In the genomic region with DNA sequence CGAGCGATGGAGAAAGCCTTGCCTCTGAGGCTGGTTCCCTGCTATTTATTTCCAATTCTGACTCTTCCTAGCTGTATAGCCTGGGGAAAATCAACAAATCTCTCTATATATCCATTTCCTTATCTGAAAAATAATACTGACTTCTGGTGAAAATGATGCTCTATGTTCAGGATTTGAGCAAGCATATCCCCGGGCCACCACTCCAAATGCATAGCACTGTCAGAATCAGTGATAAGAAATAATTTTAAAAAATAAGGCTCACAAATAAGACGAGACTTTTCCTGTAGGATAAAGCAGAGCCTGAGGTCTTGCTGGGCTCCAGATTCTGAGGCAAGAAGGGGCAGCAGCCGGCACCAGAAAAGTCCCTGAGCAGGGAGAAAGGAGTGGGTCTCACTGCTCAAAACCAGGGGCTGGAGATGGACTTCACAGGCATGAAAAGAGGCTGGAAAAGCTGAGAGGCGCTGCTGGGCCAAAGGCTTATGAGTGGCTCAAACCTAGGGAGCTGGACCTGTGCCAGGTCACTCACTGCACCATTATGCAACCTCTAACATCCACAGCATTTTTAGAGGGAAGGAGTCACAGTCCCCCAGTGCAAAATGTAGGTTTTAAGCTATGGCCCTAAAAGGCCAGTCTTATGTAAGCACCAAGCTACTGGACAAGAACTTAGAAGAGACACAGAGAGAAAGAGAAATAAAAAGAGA, we compare ENCODE assay signal across 14 cellular contexts. TPM values are rescaled to one million over a fixed set of nuclear protein-coding genes. Genes with fewer than 3 reads are reported as not detected.
A peak's percentile ranks its signal among the peaks of the same experiment; 100 is the strongest.
DNase-seq lines count a peak whose midpoint lies in the region; ATAC-seq, FAIRE-seq and TF ChIP-seq lines count a peak whose summit lies in the region.
"Had no signal": no experiment of that assay in that cellular context is flagged by ENCODE, and none has a peak within 500 bp of the region (broad histone marks: within the 10 kb centered on the region; RNA-seq: fewer than 3 reads in every experiment).

No MANE protein-coding gene starts in this region.

- no TSS peak for BruUV-seq in K562 (replicated peaks; lab: Mats Ljungman, UMichigan)

- no peak for TF ChIP-seq RAD21 in K562 (CRISPR knock-in tag; conservative IDR thresholded peaks at IDR 0.05 in 1 of 2, IDR thresholded peaks at IDR 0.05 in 1 of 2)

- intact Hi-C loops in K562 (cut with micrococcal nuclease) (no loop called here), lower lobe of right lung (cut with DNase I) (no loop called here), vagina (cut with DNase I) (no loop called here)

- no peaks in the 10 kb centered on the region for H3K9me3 ChIP-seq in MG63
- H3K9me3 ChIP-seq in K562 (replicated peaks; ENCODE audit: control insufficient read depth, insufficient read depth, low read depth, low read length) = no peaks in the 10 kb centered on the region
- H3K9me3 ChIP-seq in lower lobe of right lung = no peaks in the 10 kb centered on the region
- H3K9me3 ChIP-seq in vagina = no peaks in the 10 kb centered on the region
- H3K9me3 ChIP-seq: SJSA1, thoracic aorta had no signal

- POLR2A ChIA-PET in K562 (lab: Yijun Ruan, JAX) = interaction anchor here (0.7 to 1.4 kb wide), 3 partner anchors 10 to 320 kb away, joined by 3 to 4 read pairs (median 4); no protein-coding TSS in a partner anchor

- peak; percentile 35 for FAIRE-seq in K562 (lab: Jason Lieb, UNC)
- FAIRE-seq: astrocyte had no signal

- ATAC-seq in K562 (peak; percentile 55; the same call in 2 of the 3 replicates), lower lobe of right lung (peak in 1 of 2 donors; percentile 48), esophagus mucosa (no peak)
- ATAC-seq: activated T-cell treated with anti-CD3 and anti-CD28 coated beads, Interleukin-2, amount 50 U/mL, for 72 hours had no signal

- in situ Hi-C loops in K562 (cut with MboI) = no loop called here

- CTCF ChIA-PET in K562 (lab: Yijun Ruan, JAX; ENCODE audit: low intra/inter-chr PET ratio) = no interaction called here

- H3K4me2 ChIP-seq in K562 (ENCODE audit: insufficient read depth, low read length) = no peak overlapping the region

- no peaks in the 10 kb centered on the region for H3K36me3 ChIP-seq in MG63
- no peaks in the 10 kb centered on the region for H3K36me3 ChIP-seq in K562 (ENCODE audit: control insufficient read depth, insufficient read depth, low read length)
- no peaks in the 10 kb centered on the region for H3K36me3 ChIP-seq in lower lobe of right lung
- no peaks in the 10 kb centered on the region for H3K36me3 ChIP-seq in vagina
- H3K36me3 ChIP-seq: SJSA1, thoracic aorta had no signal

- TF ChIP-seq CTCF in K562 (IDR thresholded peaks at IDR 0.05 in 2 of 3, conservative IDR thresholded peaks at IDR 0.05 in 1 of 3; ENCODE audit: insufficient read depth in 2 of 3, low read depth in 1 of 3, low read length in 3 of 3) = no peak
- no peak for TF ChIP-seq CTCF in lower lobe of right lung (IDR thresholded peaks at IDR 0.05)
- no peak for TF ChIP-seq CTCF in vagina (IDR thresholded peaks at IDR 0.05)

- no peak overlapping the region for H3K4me3 ChIP-seq in MG63
- no peak overlapping the region for H3K4me3 ChIP-seq in K562
- no peak overlapping the region for H3K4me3 ChIP-seq in lower lobe of right lung
- no peak overlapping the region for H3K4me3 ChIP-seq in vagina
- H3K4me3 ChIP-seq: SJSA1, thoracic aorta had no signal

- TF ChIP-seq POLR2A in K562 (conservative IDR thresholded peaks at IDR 0.05) (no peak), vagina (IDR thresholded peaks at IDR 0.05) (no peak)

- no peaks in the 10 kb centered on the region for H3K9me1 ChIP-seq in K562 (ENCODE audit: control insufficient read depth, insufficient read depth, low read length)

- H3K27ac ChIP-seq in K562 (ENCODE audit: extremely low read depth, low read depth, low read length) = no peak overlapping the region
- H3K27ac ChIP-seq in lower lobe of right lung = no peak overlapping the region
- no peak overlapping the region for H3K27ac ChIP-seq in vagina
- H3K27ac ChIP-seq: SJSA1, thoracic aorta had no signal

- TF ChIP-seq EP300 in K562 (IDR thresholded peaks at IDR 0.05; ENCODE audit: low read length) = no peak

- no peaks in the 10 kb centered on the region for H3K27me3 ChIP-seq in MG63
- peaks cover 3 to 13% of the 10 kb centered on the region in 2 experiments for H3K27me3 ChIP-seq in K562 (ENCODE audit: control insufficient read depth in 2 of 2, insufficient read depth in 2 of 2, low read length in 2 of 2)
- no peaks in the 10 kb centered on the region for H3K27me3 ChIP-seq in lower lobe of right lung (ENCODE audit: low read depth)
- H3K27me3 ChIP-seq in vagina = no peaks in the 10 kb centered on the region
- H3K27me3 ChIP-seq: SJSA1 had no signal

- H3K9ac ChIP-seq in K562 (ENCODE audit: insufficient read depth in 1 of 2, low read depth in 2 of 2, low read length in 2 of 2) = no peak overlapping the region

- H2AFZ ChIP-seq in K562 (ENCODE audit: low read depth, low read length) = no peak overlapping the region

- 8% methylated on average over 6 of the region's 6 CpGs for WGBS in K562 (ENCODE audit: insufficient coverage, low coverage, missing lambda C conversion rate)

- H3K4me1 ChIP-seq in K562 (replicated peaks in 1 of 2; ENCODE audit: control insufficient read depth in 2 of 2, insufficient read depth in 2 of 2, low read length in 2 of 2) (no peaks in the 10 kb centered on the region; a peak in 1 of 5 replicates), lower lobe of right lung (no peaks in the 10 kb centered on the region), vagina (no peaks in the 10 kb centered on the region)
- H3K4me1 ChIP-seq: SJSA1 had no signal

- no peaks in the 10 kb centered on the region for H4K20me1 ChIP-seq in K562 (replicated peaks; ENCODE audit: control insufficient read depth, insufficient read depth, low read length)

- no peaks in the 10 kb centered on the region for H3K79me2 ChIP-seq in K562 (ENCODE audit: control insufficient read depth, insufficient read depth, low read length)

- DNase-seq in DMS53 (lab: John Stamatoyannopoulos, UW) = peak; percentile 12
- DNase-seq in DMS53 treated with DMSO at 0.1 percent for 48 hours (lab: John Stamatoyannopoulos, UW; ENCODE audit: unreplicated experiment) = no peak
- DNase-seq in MG63 = peak; percentile 7
- peak in 1 of 4 experiments; percentile 37 for DNase-seq in K562 (ENCODE audit: extremely low read depth in 1 of 4, low spot score in 3 of 4)
- peak; percentile 69 for DNase-seq in lower lobe of right lung
- DNase-seq in activated T-cell treated with anti-CD3 and anti-CD28 coated beads for 4 hours = no peak
- no peak for DNase-seq in vagina (ENCODE audit: extremely low spot score in 2 of 2)
- DNase-seq: 8988T; activated T-cell treated with anti-CD3 and anti-CD28 coated beads, Interleukin-2, amount 50 U/mL, for 72 hours; NCI-H446 treated with DMSO at 0.1 percent for 48 hours had no signal

RNA-seq across cellular contexts. Expression of gene SLC17A4, which starts 48.1 kb away (rescaled TPM):
- total RNA-seq in MG63 (2014; rRNA removed; shearing (Covaris generic); ENCODE audit: low replicate concordance) = not detected in 2 replicates
- total RNA-seq in K562 (2011; cell fraction: chromatin; rRNA removed; ENCODE audit: low replicate concordance) = not detected in 2 replicates
- total RNA-seq in K562 (2011; cell fraction: nucleolus; rRNA removed) = not detected in 2 replicates
- total RNA-seq in K562 (2011; cell fraction: nucleoplasm; rRNA removed) = not detected in 2 replicates
- total RNA-seq in K562 (2014; rRNA removed) (not detected in 2 replicates), K562 (2014; rRNA removed; fragmentation: Illumina TruSeq; extraction: Trizol) (not detected in 2 replicates), K562 (2015; rRNA removed; fragmentation: Illumina TruSeq; extraction: Trizol) (not detected in 2 replicates), K562 (2021) (not detected in 2 replicates), lower lobe of right lung (not detected), esophagus mucosa (not detected), vagina (not detected)
- polyA plus RNA-seq in K562 (2011; rRNA removed) (not detected in 2 replicates), K562 (2014; fragmentation: Illumina TruSeq; extraction: Trizol) (not detected in 2 replicates), K562 (2014; fragmentation: Nextera tagmentation; extraction: Ambion mirVana) (not detected), K562 (2014; rRNA removed) (not detected in 2 replicates)
- polyA plus RNA-seq in K562 (2011; cell fraction: cytosol; rRNA removed) = not detected in 2 replicates
- polyA plus RNA-seq in K562 (2011; cell fraction: nucleus; rRNA removed) = not detected in 2 replicates
- not detected in 2 replicates for polyA plus RNA-seq in K562 (2012)
- not detected in 2 replicates for polyA minus RNA-seq in K562 (2011; rRNA and poly(A)+ RNA removed)
- not detected in 2 replicates for polyA minus RNA-seq in K562 (2011; cell fraction: cytosol; rRNA and poly(A)+ RNA removed)
- not detected in 2 replicates for polyA minus RNA-seq in K562 (2011; cell fraction: nucleus; rRNA and poly(A)+ RNA removed)
- total RNA-seq: activated T-cell treated with anti-CD3 and anti-CD28 coated beads, Interleukin-2, amount 50 U/mL, for 72 hours; astrocyte; SJSA1; thoracic aorta had no signal

RNA-seq across cellular contexts. Expression of gene SCGN, which starts 54.4 kb away (rescaled TPM):
- not detected in 2 replicates for total RNA-seq in MG63 (2014; rRNA removed; shearing (Covaris generic); ENCODE audit: low replicate concordance)
- total RNA-seq in K562 (2011; cell fraction: chromatin; rRNA removed; ENCODE audit: low replicate concordance) = not detected in 2 replicates
- total RNA-seq in K562 (2011; cell fraction: nucleolus; rRNA removed) = not detected in 2 replicates
- total RNA-seq in K562 (2011; cell fraction: nucleoplasm; rRNA removed) = not detected in 2 replicates
- not detected in 2 replicates for total RNA-seq in K562 (2014; rRNA removed)
- total RNA-seq in K562 (2014; rRNA removed; fragmentation: Illumina TruSeq; extraction: Trizol) = not detected in 2 replicates
- total RNA-seq in K562 (2015; rRNA removed; fragmentation: Illumina TruSeq; extraction: Trizol) = not detected in 2 replicates
- not detected in 2 replicates for total RNA-seq in K562 (2021)
- 0.09 TPM in 1 of 2 replicates, not detected in the other for polyA plus RNA-seq in K562 (2011; rRNA removed)
- not detected in 2 replicates for polyA plus RNA-seq in K562 (2011; cell fraction: cytosol; rRNA removed)
- not detected in 2 replicates for polyA plus RNA-seq in K562 (2011; cell fraction: nucleus; rRNA removed)
- polyA plus RNA-seq in K562 (2012) = 0.11 TPM in 1 of 2 replicates, not detected in the other
- not detected in 2 replicates for polyA plus RNA-seq in K562 (2014; fragmentation: Illumina TruSeq; extraction: Trizol)
- polyA plus RNA-seq in K562 (2014; fragmentation: Nextera tagmentation; extraction: Ambion mirVana) = not detected
- polyA plus RNA-seq in K562 (2014; rRNA removed) = not detected in 2 replicates
- polyA minus RNA-seq in K562 (2011; rRNA and poly(A)+ RNA removed) = not detected in 2 replicates
- polyA minus RNA-seq in K562 (2011; cell fraction: cytosol; rRNA and poly(A)+ RNA removed) = not detected in 2 replicates
- not detected in 2 replicates for polyA minus RNA-seq in K562 (2011; cell fraction: nucleus; rRNA and poly(A)+ RNA removed)
- total RNA-seq in lower lobe of right lung = not detected
- not detected for total RNA-seq in esophagus mucosa
- not detected for total RNA-seq in vagina
- total RNA-seq: activated T-cell treated with anti-CD3 and anti-CD28 coated beads, Interleukin-2, amount 50 U/mL, for 72 hours; astrocyte; SJSA1 had no signal

Comparison
In these comparisons a context has a peak if more than half of its experiments do, and no peak if none do; other contexts are left out.
1. DNase-seq: peak in DMS53 (single experiment), MG63 (single experiment) and lower lobe of right lung (single experiment); none in DMS53 treated with DMSO at 0.1 percent for 48 hours (single experiment), activated T-cell treated with anti-CD3 and anti-CD28 coated beads for 4 hours (single experiment) and vagina (0 of 2).